1 cellular context compared by ENCODE assay signal in the genomic region with DNA sequence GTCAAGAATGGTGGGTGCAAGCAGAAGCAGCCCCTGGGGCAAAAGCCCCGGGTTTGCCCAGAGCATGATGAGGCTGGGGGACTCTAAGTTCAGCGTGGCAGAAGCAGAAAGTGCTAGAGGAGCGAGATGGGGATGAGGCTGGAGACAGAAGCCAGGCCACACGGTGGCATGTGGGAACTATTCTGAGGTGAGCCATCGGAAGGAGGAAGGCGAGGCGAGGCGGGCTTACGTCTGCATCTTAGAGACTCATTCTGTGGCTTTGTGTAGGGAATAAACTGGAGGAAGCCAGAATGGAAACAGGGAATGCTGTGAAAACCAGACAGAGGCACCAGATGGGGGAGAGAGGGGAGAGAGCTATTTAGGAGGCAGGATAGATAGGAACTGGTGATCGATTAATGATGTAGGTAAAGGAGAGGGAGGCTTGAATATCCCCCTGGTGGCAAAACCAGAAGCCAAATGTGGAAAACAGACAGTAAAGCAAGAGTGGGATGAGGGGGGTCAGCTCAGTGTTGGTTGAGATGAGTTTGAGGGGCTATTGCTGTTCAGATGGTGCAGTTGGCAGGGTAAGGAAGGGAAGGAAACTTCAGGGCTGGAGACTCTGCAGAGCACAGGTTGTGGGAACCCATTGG.
TF ChIP-seq lines count a peak whose summit lies in the region.

No MANE protein-coding gene starts in this region.

TF ChIP-seq in H1, 55 proteins besides CTCF, POLR2A, EP300 and RAD21:
- no peak for TF ChIP-seq BCL11A (IDR thresholded peaks at IDR 0.05; ENCODE audit: low read depth in 2 of 2, low read length in 2 of 2)
- TF ChIP-seq, protein P1, sequence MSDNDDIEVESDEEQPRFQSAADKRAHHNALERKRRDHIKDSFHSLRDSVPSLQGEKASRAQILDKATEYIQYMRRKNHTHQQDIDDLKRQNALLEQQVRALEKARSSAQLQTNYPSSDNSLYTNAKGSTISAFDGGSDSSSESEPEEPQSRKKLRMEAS (IDR thresholded peaks at IDR 0.05): peak; percentile 42; the same call in 1 of the 2 replicates
- no peak for TF ChIP-seq BACH1 (IDR thresholded peaks at IDR 0.05; ENCODE audit: low read length)
